In genomic region chr12:107564946-107565345, GRCh38 we compare ENCODE assay signal across 10 cellular contexts.
DNase-seq lines count a peak whose midpoint lies in the region; ATAC-seq and TF ChIP-seq lines count a peak whose summit lies in the region.
"Had no signal": no experiment of that assay in that cellular context is flagged by ENCODE, and none has a peak within 500 bp of the region (broad histone marks: within the 10 kb centered on the region; RNA-seq: fewer than 3 reads in every experiment).

No MANE protein-coding gene starts in this region.

- H3K4me1 Mint-ChIP-seq in progenitor cell of endocrine pancreas (ENCODE audit: low read depth) = no peaks in the 10 kb centered on the region

- H3K4me3 Mint-ChIP-seq in progenitor cell of endocrine pancreas (ENCODE audit: low read depth) = no peak overlapping the region
- H3K4me3 Mint-ChIP-seq: activated B cell treated with CpG ODN at 0.5 μM for 24 hours; CD4-positive, CD25-positive, alpha-beta regulatory T cell had no signal

- H3K9me3 Mint-ChIP-seq in progenitor cell of endocrine pancreas (ENCODE audit: low read depth) = no peaks in the 10 kb centered on the region
- H3K9me3 Mint-ChIP-seq: activated B cell treated with CpG ODN at 0.5 μM for 24 hours; CD4-positive, CD25-positive, alpha-beta regulatory T cell had no signal

- DNase-seq in NCI-H510A treated with DMSO at 0.1 percent for 48 hours (lab: John Stamatoyannopoulos, UW) = peak; percentile 23
- no peak for DNase-seq in NCI-H510A (lab: John Stamatoyannopoulos, UW)
- peak; percentile 14 for DNase-seq in NCI-H146 treated with DMSO at 0.1 percent for 48 hours (lab: John Stamatoyannopoulos, UW; ENCODE audit: unreplicated experiment)
- peak; percentile 30 to 70 for DNase-seq in T47D (ENCODE audit: low read depth in 1 of 2, low spot score in 1 of 2)
- no peak for DNase-seq in progenitor cell of endocrine pancreas (ENCODE audit: low spot score, unreplicated experiment)
- DNase-seq: activated B cell treated with CpG ODN at 0.5 μM for 24 hours had no signal

- ATAC-seq in HG02938 (IDR thresholded peaks at IDR 0.05; ENCODE audit: unreplicated experiment) = no peak
- no peak for ATAC-seq in GM19467 (IDR thresholded peaks at IDR 0.05; ENCODE audit: unreplicated experiment)
- ATAC-seq in GM21576 (IDR thresholded peaks at IDR 0.05; ENCODE audit: unreplicated experiment) = no peak

- peaks cover 16% of the 10 kb centered on the region for H3K27me3 Mint-ChIP-seq in progenitor cell of endocrine pancreas
- H3K27me3 Mint-ChIP-seq: CD4-positive, CD25-positive, alpha-beta regulatory T cell had no signal

- no peak overlapping the region for H3K27ac Mint-ChIP-seq in progenitor cell of endocrine pancreas
- H3K27ac Mint-ChIP-seq: activated B cell treated with CpG ODN at 0.5 μM for 24 hours had no signal

- no peaks in the 10 kb centered on the region for H3K36me3 Mint-ChIP-seq in progenitor cell of endocrine pancreas (ENCODE audit: insufficient read depth)
- H3K36me3 Mint-ChIP-seq: CD4-positive, CD25-positive, alpha-beta regulatory T cell had no signal

- in situ Hi-C loops in T47D (cut with HindIII; ENCODE audit: low pct_unique_long_range_greater_than_20kb, low sequenced_read_pairs) = no loop called here

- TF ChIP-seq CTCF in progenitor cell of endocrine pancreas (IDR thresholded peaks at IDR 0.05; ENCODE audit: unreplicated experiment) = peak; percentile 54

Comparison
In these comparisons a context has a peak if more than half of its experiments do, and no peak if none do; other contexts are left out.
1. DNase-seq: peak in NCI-H510A treated with DMSO at 0.1 percent for 48 hours (single experiment), NCI-H146 treated with DMSO at 0.1 percent for 48 hours (single experiment) and T47D (2 of 2); none in NCI-H510A (single experiment) and progenitor cell of endocrine pancreas (single experiment).